In the genomic region with DNA sequence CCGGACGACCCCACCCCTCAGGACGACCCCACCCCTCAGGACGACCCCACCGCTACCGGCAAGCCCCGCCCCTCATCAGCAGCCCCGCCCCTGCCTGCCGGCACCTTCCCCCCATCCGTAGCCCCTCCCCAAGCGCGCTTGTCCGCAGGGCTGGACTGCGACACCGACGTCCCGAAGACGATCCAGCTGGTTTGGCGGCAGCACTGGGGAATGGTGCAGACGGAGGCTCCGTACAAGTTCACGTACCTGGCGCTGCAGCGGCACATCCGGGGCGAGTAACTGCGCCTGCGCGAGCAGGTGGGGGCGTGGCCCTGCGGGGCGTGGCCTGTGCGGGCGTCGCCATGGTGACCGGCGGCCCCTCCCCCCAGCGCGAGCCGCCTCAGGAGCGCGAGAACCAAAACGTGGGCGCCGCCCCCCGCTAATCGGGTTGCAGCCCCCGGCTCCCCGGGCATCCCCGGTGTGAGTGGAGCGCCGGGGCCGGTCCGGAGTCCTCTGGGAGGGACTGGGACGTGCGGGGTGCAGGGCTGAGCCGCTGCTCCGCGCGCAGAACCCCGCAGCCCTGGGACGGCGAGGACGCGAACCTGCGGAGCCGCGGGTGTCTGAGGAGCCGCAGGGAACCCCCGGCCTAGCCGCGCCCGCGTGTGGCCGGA, we compare ENCODE assay signal across 8 cellular contexts. TPM values are rescaled to one million over a fixed set of nuclear protein-coding genes. Genes with fewer than 3 reads are reported as not detected.
DNase-seq lines count a peak whose midpoint lies in the region; ATAC-seq and TF ChIP-seq lines count a peak whose summit lies in the region.

No MANE protein-coding gene starts in this region.

- no peaks in the 10 kb centered on the region for H3K27me3 Mint-ChIP-seq in activated naive CD8-positive, alpha-beta T cell treated with anti-CD3 and anti-CD28 coated beads, Interleukin-2, amount 10 ng/mL, durations not matched to agents 7 days and 5 days

- H3K9me3 ChIP-seq in BLaER1 treated with 17β-estradiol and CSF1 and Interleukin-3, amounts not matched to agents 10 nM and 100 nM (replicated peaks in 1 of 11) = no peaks in the 10 kb centered on the region
- H3K9me3 ChIP-seq in left ventricle myocardium inferior (replicated peaks) (no peaks in the 10 kb centered on the region), uterus (no peaks in the 10 kb centered on the region)

- TF ChIP-seq CTCF in left ventricle myocardium inferior (IDR thresholded peaks at IDR 0.05; ENCODE audit: borderline replicate concordance) = no peak
- TF ChIP-seq CTCF in uterus (IDR thresholded peaks at IDR 0.05) = no peak

- H3K4me3 Mint-ChIP-seq in activated naive CD8-positive, alpha-beta T cell treated with anti-CD3 and anti-CD28 coated beads, Interleukin-2, amount 10 ng/mL, durations not matched to agents 7 days and 5 days = peak overlapping the region; percentile 83

- H4K20me1 ChIP-seq in BLaER1 treated with 17β-estradiol and CSF1 and Interleukin-3, amounts not matched to agents 10 nM and 100 nM = peaks cover 0 to 47% (median 34%) of the 10 kb centered on the region in 11 experiments; a peak in 19 of 22 replicates

- no peaks in the 10 kb centered on the region for H3K9me3 Mint-ChIP-seq in activated naive CD8-positive, alpha-beta T cell treated with anti-CD3 and anti-CD28 coated beads, Interleukin-2, amount 10 ng/mL, durations not matched to agents 7 days and 5 days

- ATAC-seq in activated naive CD8-positive, alpha-beta T cell treated with anti-CD3 and anti-CD28 coated beads, Interleukin-2, amount 10 ng/mL, durations not matched to agents 7 days and 5 days (ENCODE audit: low read depth) = peak; percentile 53

- H3K27me3 ChIP-seq in BLaER1 treated with 17β-estradiol and CSF1 and Interleukin-3, amounts not matched to agents 10 nM and 100 nM = peaks cover 18 to 45% (median 34%) of the 10 kb centered on the region in 11 experiments; a peak in 20 of 22 replicates
- H3K27me3 ChIP-seq in left ventricle myocardium inferior (ENCODE audit: low read depth) (peaks cover 94% of the 10 kb centered on the region), rectal smooth muscle tissue (ENCODE audit: control insufficient read depth, insufficient read depth, low read length) (peaks cover 8% of the 10 kb centered on the region), uterus (peaks cover 4 to 16% of the 10 kb centered on the region in 2 donors)

- intact Hi-C loops in left ventricle myocardium inferior (cut with micrococcal nuclease) (loop anchor here (10.0 kb wide), 1 partner anchor 84 kb away; a partner anchor contains a TSS), uterus (cut with DNase I; ENCODE audit: low total_unique reads) (loop anchor here (5.0 to 10.0 kb wide), 2 partner anchors 37 to 84 kb away; a partner anchor contains a TSS)

- peak overlapping the region; percentile 83 for H3K27ac Mint-ChIP-seq in activated naive CD8-positive, alpha-beta T cell treated with anti-CD3 and anti-CD28 coated beads, Interleukin-2, amount 10 ng/mL, durations not matched to agents 7 days and 5 days

- DNase-seq in GM19240 (ENCODE audit: insufficient read length, low spot score) (peak; percentile 97), SW 1271 (lab: John Stamatoyannopoulos, UW) (peak; percentile 18 to 39), left ventricle myocardium inferior (peak; percentile 52), uterus (peak; percentile 32 to 63)
- peak; percentile 65 for DNase-seq in Jurkat, Clone E6-1 (ENCODE audit: low read depth, low spot score)
- DNase-seq in activated naive CD8-positive, alpha-beta T cell treated with anti-CD3 and anti-CD28 coated beads, Interleukin-2, amount 10 ng/mL, durations not matched to agents 7 days and 5 days = peak; percentile 98

- no peaks in the 10 kb centered on the region for H3K36me3 ChIP-seq in BLaER1 treated with 17β-estradiol and CSF1 and Interleukin-3, amounts not matched to agents 10 nM and 100 nM
- no peaks in the 10 kb centered on the region for H3K36me3 ChIP-seq in left ventricle myocardium inferior
- no peaks in the 10 kb centered on the region for H3K36me3 ChIP-seq in rectal smooth muscle tissue (ENCODE audit: control insufficient read depth, insufficient read depth, low read length)
- no peaks in the 10 kb centered on the region for H3K36me3 ChIP-seq in uterus

- peak overlapping the region in 4 of 11 experiments; percentile 11 to 48 (median 31); a peak in 5 of 22 replicates for H3K27ac ChIP-seq in BLaER1 treated with 17β-estradiol and CSF1 and Interleukin-3, amounts not matched to agents 10 nM and 100 nM
- no peak overlapping the region for H3K27ac ChIP-seq in left ventricle myocardium inferior (replicated peaks)
- peak overlapping the region; percentile 14 for H3K27ac ChIP-seq in rectal smooth muscle tissue (ENCODE audit: low read depth, low read length)
- H3K27ac ChIP-seq in uterus = no peak overlapping the region

- peak overlapping the region; percentile 89 to 99 (median 98) for H3K4me2 ChIP-seq in BLaER1 treated with 17β-estradiol and CSF1 and Interleukin-3, amounts not matched to agents 10 nM and 100 nM

- H3K4me3 ChIP-seq in BLaER1 treated with 17β-estradiol and CSF1 and Interleukin-3, amounts not matched to agents 10 nM and 100 nM = peak overlapping the region; percentile 57 to 76 (median 64)
- peak overlapping the region; percentile 69 for H3K4me3 ChIP-seq in Jurkat, Clone E6-1 (ENCODE audit: low read length)
- peak overlapping the region; percentile 64 for H3K4me3 ChIP-seq in left ventricle myocardium inferior
- peak overlapping the region; percentile 70 for H3K4me3 ChIP-seq in rectal smooth muscle tissue (ENCODE audit: low read length)
- H3K4me3 ChIP-seq in uterus = peak overlapping the region in 1 of 2 donors; percentile 26

- H3K4me1 Mint-ChIP-seq in activated naive CD8-positive, alpha-beta T cell treated with anti-CD3 and anti-CD28 coated beads, Interleukin-2, amount 10 ng/mL, durations not matched to agents 7 days and 5 days = peaks cover 3% of the 10 kb centered on the region

- POLR2A ChIA-PET in activated naive CD8-positive, alpha-beta T cell treated with anti-CD3 and anti-CD28 coated beads, Interleukin-2, amount 10 ng/mL, durations not matched to agents 7 days and 5 days (lab: Charles Lee) = interaction anchor here (1.2 to 1.3 kb wide), 2 partner anchors 11 to 29 kb away, joined by 3 read pairs; no protein-coding TSS in a partner anchor

- H3K36me3 Mint-ChIP-seq in activated naive CD8-positive, alpha-beta T cell treated with anti-CD3 and anti-CD28 coated beads, Interleukin-2, amount 10 ng/mL, durations not matched to agents 7 days and 5 days = no peaks in the 10 kb centered on the region

- peaks cover 21 to 71% (median 58%) of the 10 kb centered on the region in 10 experiments for H3K4me1 ChIP-seq in BLaER1 treated with 17β-estradiol and CSF1 and Interleukin-3, amounts not matched to agents 10 nM and 100 nM
- peaks cover 20% of the 10 kb centered on the region for H3K4me1 ChIP-seq in left ventricle myocardium inferior
- H3K4me1 ChIP-seq in rectal smooth muscle tissue (ENCODE audit: control insufficient read depth, insufficient read depth, low read length) = no peaks in the 10 kb centered on the region
- H3K4me1 ChIP-seq in uterus = peaks cover 0 to 12% of the 10 kb centered on the region in 2 donors

- H3K9ac ChIP-seq in BLaER1 treated with 17β-estradiol and CSF1 and Interleukin-3, amounts not matched to agents 10 nM and 100 nM = peak overlapping the region in 8 of 11 experiments; percentile 25 to 66 (median 58); a peak in 15 of 22 replicates
- peak overlapping the region; percentile 40 for H3K9ac ChIP-seq in rectal smooth muscle tissue (ENCODE audit: low read length)

- peak in 1 of 2 donors; percentile 26 for TF ChIP-seq POLR2A in uterus (IDR thresholded peaks at IDR 0.05)

RNA-seq across cellular contexts. Expression of a gene that starts 4.9 kb away (rescaled TPM):
- not detected for polyA plus RNA-seq in Jurkat, Clone E6-1 (2012; ENCODE audit: insufficient read depth, insufficient read length)
- total RNA-seq in activated naive CD8-positive, alpha-beta T cell treated with anti-CD3 and anti-CD28 coated beads, Interleukin-2, amount 10 ng/mL, durations not matched to agents 7 days and 5 days = not detected
- total RNA-seq in left ventricle myocardium inferior = not detected
- total RNA-seq in uterus = not detected

RNA-seq across cellular contexts. Expression of a gene that starts 46.7 kb away (rescaled TPM):
- 11.3 TPM for polyA plus RNA-seq in Jurkat, Clone E6-1 (2012; ENCODE audit: insufficient read depth, insufficient read length)
- 10 to 100 TPM; 22.7 to 23.0 TPM for total RNA-seq in activated naive CD8-positive, alpha-beta T cell treated with anti-CD3 and anti-CD28 coated beads, Interleukin-2, amount 10 ng/mL, durations not matched to agents 7 days and 5 days
- total RNA-seq in left ventricle myocardium inferior (3.8 TPM), uterus (10 to 100 TPM in 3 of 4 donors, 1 to 10 TPM in 1; 4.9 to 20.0 (median 17.9) TPM)

RNA-seq across cellular contexts. Expression of a gene that starts 49.3 kb away (rescaled TPM):
- 31.5 TPM for polyA plus RNA-seq in Jurkat, Clone E6-1 (2012; ENCODE audit: insufficient read depth, insufficient read length)
- 10 to 100 TPM; 18.8 to 19.3 TPM for total RNA-seq in activated naive CD8-positive, alpha-beta T cell treated with anti-CD3 and anti-CD28 coated beads, Interleukin-2, amount 10 ng/mL, durations not matched to agents 7 days and 5 days
- total RNA-seq in left ventricle myocardium inferior (13.0 TPM), uterus (10 to 100 TPM in 3 of 4 donors, 1 to 10 TPM in 1; 8.2 to 86.9 (median 26.2) TPM)

RNA-seq across cellular contexts. Expression of a gene that starts 55.9 kb away (rescaled TPM):
- 112 TPM for polyA plus RNA-seq in Jurkat, Clone E6-1 (2012; ENCODE audit: insufficient read depth, insufficient read length)
- 100 to 1,000 TPM; 425 to 457 TPM for total RNA-seq in activated naive CD8-positive, alpha-beta T cell treated with anti-CD3 and anti-CD28 coated beads, Interleukin-2, amount 10 ng/mL, durations not matched to agents 7 days and 5 days
- total RNA-seq in left ventricle myocardium inferior = 14.5 TPM
- 10 to 100 TPM in 2 of 4 donors, 1 to 10 TPM in 2; 1.8 to 27.2 (median 15.2) TPM for total RNA-seq in uterus

Comparison
In these comparisons a context has a peak if more than half of its experiments do, and no peak if none do; other contexts are left out.
1. DNase-seq: peak in every context shown above with its lines; median percentile 98 in activated naive CD8-positive, alpha-beta T cell treated with anti-CD3 and anti-CD28 coated beads, Interleukin-2, amount 10 ng/mL, durations not matched to agents 7 days and 5 days; 97 in GM19240; 65 in Jurkat, Clone E6-1; 52 in left ventricle myocardium inferior; 48 in uterus; 28 in SW 1271.